ENCODE assay signal across 13 cellular contexts in genomic region chr16:85551319-85551978, GRCh38.
A peak's percentile ranks its signal among the peaks of the same experiment; 100 is the strongest.
DNase-seq lines count a peak whose midpoint lies in the region; ATAC-seq and TF ChIP-seq lines count a peak whose summit lies in the region.
"Had no signal": no experiment of that assay in that cellular context is flagged by ENCODE, and none has a peak within 500 bp of the region (broad histone marks: within the 10 kb centered on the region; RNA-seq: fewer than 3 reads in every experiment).

No MANE protein-coding gene starts in this region.

- peak overlapping the region; percentile 12 for H3K4me3 Mint-ChIP-seq in T-helper 17 cell
- H3K4me3 Mint-ChIP-seq in type B pancreatic cell = peak overlapping the region; percentile 57
- H3K4me3 Mint-ChIP-seq in MCF 10A (ENCODE audit: unreplicated experiment) = no peak overlapping the region
- H3K4me3 Mint-ChIP-seq: dendritic cell treated with granulocyte-macrophage colony-stimulating factor and Interleukin-4, amounts not matched to agents 40 ng/mL and 50 ng/mL, for 4 days had no signal

- no peak for TF ChIP-seq POLR2A in heart left ventricle (IDR thresholded peaks at IDR 0.05)

- H3K27ac ChIP-seq in heart left ventricle (peak overlapping the region in 8 of 12 donors; percentile 13 to 72 (median 55)), right atrium auricular region (peak overlapping the region; percentile 25 to 41)
- H3K27ac ChIP-seq: suprapubic skin had no signal

- DNase-seq in heart left ventricle = peak in 1 of 5 donors; percentile 15
- no peak for DNase-seq in cardiac septum (ENCODE audit: low spot score)
- DNase-seq in T-helper 17 cell = no peak
- no peak for DNase-seq in right atrium auricular region (ENCODE audit: low spot score)
- DNase-seq in type B pancreatic cell (ENCODE audit: extremely low spot score, unreplicated experiment) = no peak
- no peak for DNase-seq in activated CD4-positive, CD25-positive, alpha-beta regulatory T cell treated with anti-CD3 and anti-CD28 coated beads, Interleukin-2, amount 50 U/mL, for 72 hours
- DNase-seq in MCF 10A (ENCODE audit: unreplicated experiment) = no peak
- DNase-seq: Karpas-422, naive B cell, NCI-H524 had no signal

- H3K9me3 ChIP-seq in heart left ventricle (no peaks in the 10 kb centered on the region), T-helper 17 cell (ENCODE audit: control insufficient read depth, low read length, poor library complexity, severe bottlenecking) (no peaks in the 10 kb centered on the region), right atrium auricular region (no peaks in the 10 kb centered on the region)
- H3K9me3 ChIP-seq: suprapubic skin had no signal

- H3K4me1 Mint-ChIP-seq in T-helper 17 cell = peaks cover 16% of the 10 kb centered on the region
- peaks cover 20% of the 10 kb centered on the region for H3K4me1 Mint-ChIP-seq in type B pancreatic cell (ENCODE audit: unreplicated experiment)
- H3K4me1 Mint-ChIP-seq in MCF 10A (ENCODE audit: insufficient read depth, unreplicated experiment) = no peaks in the 10 kb centered on the region

- peak overlapping the region; percentile 37 for H3K27ac Mint-ChIP-seq in T-helper 17 cell
- H3K27ac Mint-ChIP-seq in type B pancreatic cell = peak overlapping the region; percentile 71
- no peak overlapping the region for H3K27ac Mint-ChIP-seq in MCF 10A (ENCODE audit: low read depth, unreplicated experiment)
- H3K27ac Mint-ChIP-seq: dendritic cell treated with granulocyte-macrophage colony-stimulating factor and Interleukin-4, amounts not matched to agents 40 ng/mL and 50 ng/mL, for 4 days had no signal

- 74 to 86% (median 79%) methylated on average over 18 of the region's 18 CpGs for WGBS in heart left ventricle, 4 donors

- H3K4me3 ChIP-seq in heart left ventricle = no peak overlapping the region
- H3K4me3 ChIP-seq in right atrium auricular region = no peak overlapping the region
- H3K4me3 ChIP-seq: suprapubic skin had no signal

- H3K36me3 Mint-ChIP-seq in T-helper 17 cell (ENCODE audit: low read depth) (no peaks in the 10 kb centered on the region), type B pancreatic cell (no peaks in the 10 kb centered on the region), MCF 10A (ENCODE audit: insufficient read depth, unreplicated experiment) (no peaks in the 10 kb centered on the region)
- H3K36me3 Mint-ChIP-seq: naive B cell had no signal

- intact Hi-C loops in heart left ventricle (cut with DNase I) (loop anchor here in 2 of 10 donors (5.0 to 10.0 kb wide), 2 partner anchors 129 to 427 kb away; no protein-coding TSS in a partner anchor), cardiac septum (cut with DNase I) (loop anchor here (2.0 to 10.0 kb wide), 2 partner anchors 61 to 157 kb away; no protein-coding TSS in a partner anchor), MCF 10A (cut with micrococcal nuclease) (loop anchor here (10.0 kb wide), 1 partner anchor 157 kb away; no protein-coding TSS in a partner anchor)

- ATAC-seq in heart left ventricle = no peak
- ATAC-seq in T-helper 17 cell = no peak
- ATAC-seq in HG03139 (IDR thresholded peaks at IDR 0.05; ENCODE audit: unreplicated experiment) = no peak

- CTCF ChIA-PET in MCF 10A (lab: Yijun Ruan, JAX) = interaction anchor here (0.7 to 1.5 kb wide), 4 partner anchors 14 to 238 kb away, joined by 3 to 4 read pairs (median 3); no protein-coding TSS in a partner anchor

- H3K27me3 ChIP-seq in heart left ventricle (no peaks in the 10 kb centered on the region), right atrium auricular region (no peaks in the 10 kb centered on the region)
- H3K27me3 ChIP-seq: suprapubic skin had no signal

- POLR2A ChIA-PET in MCF 10A (lab: Yijun Ruan, JAX) = no interaction called here

- H3K27me3 Mint-ChIP-seq in T-helper 17 cell = no peaks in the 10 kb centered on the region
- H3K27me3 Mint-ChIP-seq in type B pancreatic cell = no peaks in the 10 kb centered on the region
- H3K27me3 Mint-ChIP-seq in MCF 10A (ENCODE audit: insufficient read depth, unreplicated experiment) = no peaks in the 10 kb centered on the region
- H3K27me3 Mint-ChIP-seq: dendritic cell treated with granulocyte-macrophage colony-stimulating factor and Interleukin-4, amounts not matched to agents 40 ng/mL and 50 ng/mL, for 4 days; naive B cell had no signal

- TF ChIP-seq CTCF in heart left ventricle (IDR thresholded peaks at IDR 0.05) (no peak), right atrium auricular region (IDR thresholded peaks at IDR 0.05) (no peak), type B pancreatic cell (conservative IDR thresholded peaks at IDR 0.05) (no peak), MCF 10A (IDR thresholded peaks at IDR 0.05; ENCODE audit: unreplicated experiment) (no peak)

- H3K4me1 ChIP-seq in heart left ventricle (peaks cover 0 to 40% (median 11%) of the 10 kb centered on the region in 12 donors), right atrium auricular region (peaks cover 0 to 37% of the 10 kb centered on the region in 2 donors)

- H3K9me3 Mint-ChIP-seq in type B pancreatic cell = no peaks in the 10 kb centered on the region
- no peaks in the 10 kb centered on the region for H3K9me3 Mint-ChIP-seq in MCF 10A (ENCODE audit: unreplicated experiment)
- H3K9me3 Mint-ChIP-seq: dendritic cell treated with granulocyte-macrophage colony-stimulating factor and Interleukin-4, amounts not matched to agents 40 ng/mL and 50 ng/mL, for 4 days; naive B cell had no signal

- no peaks in the 10 kb centered on the region for H3K36me3 ChIP-seq in heart left ventricle
- no peaks in the 10 kb centered on the region for H3K36me3 ChIP-seq in right atrium auricular region
- H3K36me3 ChIP-seq: suprapubic skin had no signal

- no TSS peak for BruUV-seq in MCF 10A (replicated peaks; lab: Mats Ljungman, UMichigan)
